ENCODE assay signal across 24 cellular contexts in the genomic region with DNA sequence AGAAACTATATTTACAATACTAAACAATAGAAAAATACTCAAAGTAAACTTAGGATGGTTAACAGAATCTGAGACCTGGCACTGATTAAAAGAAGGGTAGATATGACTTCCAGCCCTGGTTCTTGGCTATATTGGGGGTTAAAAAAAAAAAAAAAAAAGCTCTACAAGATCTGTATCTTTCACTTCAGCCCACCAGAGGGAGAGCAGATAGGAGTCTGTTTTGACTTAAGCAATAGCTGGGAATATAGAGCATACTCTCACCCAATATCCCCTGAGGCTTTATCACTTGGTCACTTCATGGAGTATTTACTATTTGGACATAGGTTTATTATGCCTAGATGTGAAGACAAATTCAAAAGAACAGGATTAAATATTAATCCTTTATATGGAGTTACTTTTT.
DNase-seq lines count a peak whose midpoint lies in the region; TF ChIP-seq lines count a peak whose summit lies in the region.
"Had no signal": no experiment of that assay in that cellular context is flagged by ENCODE, and none has a peak within 500 bp of the region (broad histone marks: within the 10 kb centered on the region; RNA-seq: fewer than 3 reads in every experiment).

No MANE protein-coding gene starts in this region.

- no peaks in the 10 kb centered on the region for H3K4me1 ChIP-seq in A673 (ENCODE audit: insufficient read depth, low read length, poor library complexity, severe bottlenecking)
- no peaks in the 10 kb centered on the region; the same call in 1 of the 2 replicates for H3K4me1 ChIP-seq in BE2C
- H3K4me1 ChIP-seq: HAP-1, SJCRH30 had no signal

- TF ChIP-seq CTCF in A673 (conservative IDR thresholded peaks at IDR 0.05; ENCODE audit: low read depth, low read length) (0 out of 2 replicates have a peak, but pooled peaks have one; percentile 11), BE2C (IDR thresholded peaks at IDR 0.05; ENCODE audit: low read depth, low read length) (peak; percentile 13; the same call in 1 of the 2 replicates)

- POLR2A ChIA-PET in A673 (lab: Charles Lee; ENCODE audit: low non-redundant PET): no interaction called here

- H3K9me3 ChIP-seq in A673 (ENCODE audit: low read depth, low read length, poor library complexity, severe bottlenecking) (no peaks in the 10 kb centered on the region), BE2C (no peaks in the 10 kb centered on the region)
- H3K9me3 ChIP-seq: HAP-1, SJCRH30 had no signal

- BruUV-seq in A673 (replicated peaks; lab: Mats Ljungman, UMichigan): no TSS peak

- in situ Hi-C loops in SK-MEL-5 (cut with HindIII; ENCODE audit: low pct_unique_long_range_greater_than_20kb, low sequenced_read_pairs): no loop called here

- H3K27ac ChIP-seq in A673 (ENCODE audit: low read depth, low read length, poor library complexity, severe bottlenecking): no peak overlapping the region
- H3K27ac ChIP-seq: HL-60, KMS-11, PC-9, SJCRH30 had no signal

- no peaks in the 10 kb centered on the region for H3K36me3 ChIP-seq in A673 (ENCODE audit: insufficient read depth, low read length, poor library complexity, severe bottlenecking)
- H3K36me3 ChIP-seq in BE2C: no peaks in the 10 kb centered on the region
- H3K36me3 ChIP-seq: HAP-1, SJCRH30 had no signal

- H3K27me3 ChIP-seq in A673 (replicated peaks; ENCODE audit: insufficient read depth, low read depth, low read length, poor library complexity) (no peaks in the 10 kb centered on the region), BE2C (no peaks in the 10 kb centered on the region)
- H3K27me3 ChIP-seq: SJCRH30 had no signal

- intact Hi-C loops in A673 (cut with micrococcal nuclease; ENCODE audit: unreplicated experiment): no loop called here

- CTCF ChIA-PET in A673 (lab: Charles Lee): interaction anchor here (0.6 kb wide), 2 partner anchors 20 to 27 kb away, joined by 3 to 7 read pairs; no protein-coding TSS in a partner anchor

- H3K4me3 ChIP-seq in A673 (ENCODE audit: low read depth, low read length, poor library complexity, severe bottlenecking): no peak overlapping the region
- H3K4me3 ChIP-seq in BE2C (ENCODE audit: low read depth, low read length): no peak overlapping the region
- H3K4me3 ChIP-seq: GM12878, HAP-1, PC-9, SJCRH30 had no signal

- no peak for DNase-seq in A673 (ENCODE audit: low spot score)
- peak; percentile 16 for DNase-seq in BE2C
- peak; percentile 23 for DNase-seq in SK-MEL-5 (ENCODE audit: low read depth, low spot score)
- DNase-seq in iPS-NIHi11 (ENCODE audit: low spot score): peak; percentile 8
- no peak for DNase-seq in retina
- no peak for DNase-seq in stimulated activated naive CD4-positive, alpha-beta T cell (lab: John Stamatoyannopoulos, UW)
- DNase-seq in DMS114 treated with DMSO at 0.1 percent for 48 hours (lab: John Stamatoyannopoulos, UW; ENCODE audit: unreplicated experiment): no peak
- DNase-seq: Calu3, DMS79, EL, GDM1, HFFc6, NCI-H1092, NCI-H1417 treated with DMSO at 0.1 percent for 48 hours, NCI-H1694 treated with DMSO at 0.1 percent for 48 hours, NCI-H2081 treated with DMSO at 0.1 percent for 48 hours, NCI-H446 treated with DMSO at 0.1 percent for 48 hours, NCI-H526, PC-9 had no signal

Comparison
In these comparisons a context has a peak if more than half of its experiments do, and no peak if none do; other contexts are left out.
1. DNase-seq: peak in BE2C (single experiment), SK-MEL-5 (single experiment) and iPS-NIHi11 (single experiment); none in A673 (single experiment), retina (single experiment), stimulated activated naive CD4-positive, alpha-beta T cell (0 of 6) and DMS114 treated with DMSO at 0.1 percent for 48 hours (single experiment).